ENCODE assay signal across 20 cellular contexts in genomic region chr10:97075961-97076525, GRCh38.
A peak's percentile ranks its signal among the peaks of the same experiment; 100 is the strongest.
DNase-seq lines count a peak whose midpoint lies in the region; ATAC-seq and TF ChIP-seq lines count a peak whose summit lies in the region.
"Had no signal": no experiment of that assay in that cellular context is flagged by ENCODE, and none has a peak within 500 bp of the region (broad histone marks: within the 10 kb centered on the region; RNA-seq: fewer than 3 reads in every experiment).

No MANE protein-coding gene starts in this region.

- H3K27me3 ChIP-seq in BE2C (no peaks in the 10 kb centered on the region), H7 (ENCODE audit: control insufficient read depth, insufficient read depth, low read length) (no peaks in the 10 kb centered on the region), PC-9 (ENCODE audit: insufficient read depth, low read depth) (peaks cover 14% of the 10 kb centered on the region; the same call in 1 of the 2 replicates), foreskin keratinocyte (peaks cover 42% of the 10 kb centered on the region)
- H3K27me3 ChIP-seq: MG63, SJCRH30 had no signal

- intact Hi-C loops in PC-9 (cut with micrococcal nuclease; ENCODE audit: unreplicated experiment), result no loop called here

- CTCF ChIA-PET in PC-9 (lab: Charles Lee), result no interaction called here

- no peak overlapping the region for H3K4me3 ChIP-seq in BE2C (ENCODE audit: low read depth, low read length)
- H3K4me3 ChIP-seq in H7 (ENCODE audit: insufficient read depth, low read depth, low read length), result no peak overlapping the region
- H3K4me3 ChIP-seq in PC-9, result no peak overlapping the region
- H3K4me3 ChIP-seq: MG63, SJCRH30 had no signal

- POLR2A ChIA-PET in PC-9 (lab: Charles Lee; ENCODE audit: unreplicated experiment), result no interaction called here

- H3K9me3 ChIP-seq in BE2C (no peaks in the 10 kb centered on the region), PC-9 (ENCODE audit: insufficient read depth, low read depth) (no peaks in the 10 kb centered on the region)
- H3K9me3 ChIP-seq: MG63, SJCRH30 had no signal

- no peaks in the 10 kb centered on the region for H3F3A ChIP-seq in PC-9 (ENCODE audit: insufficient read depth, low read depth)

- H4K20me1 ChIP-seq in PC-9 (ENCODE audit: insufficient read depth), result no peaks in the 10 kb centered on the region

- TF ChIP-seq CTCF in BE2C (IDR thresholded peaks at IDR 0.05; ENCODE audit: low read depth, low read length), result no peak
- no peak for TF ChIP-seq CTCF in PC-9 (conservative IDR thresholded peaks at IDR 0.05)
- TF ChIP-seq CTCF in foreskin keratinocyte (conservative IDR thresholded peaks at IDR 0.05), result no peak

- H3K4me1 ChIP-seq in BE2C, result no peaks in the 10 kb centered on the region; the same call in 1 of the 2 replicates
- no peaks in the 10 kb centered on the region for H3K4me1 ChIP-seq in PC-9 (replicated peaks; ENCODE audit: insufficient read depth)
- no peaks in the 10 kb centered on the region for H3K4me1 ChIP-seq in foreskin keratinocyte
- H3K4me1 ChIP-seq: SJCRH30 had no signal

- H3K4me2 ChIP-seq in PC-9, result no peak overlapping the region

- no peaks in the 10 kb centered on the region for H3K36me3 ChIP-seq in BE2C
- H3K36me3 ChIP-seq in H7 (replicated peaks; ENCODE audit: control insufficient read depth, insufficient read depth, low read length), result no peaks in the 10 kb centered on the region
- no peaks in the 10 kb centered on the region for H3K36me3 ChIP-seq in PC-9 (ENCODE audit: low read depth)
- H3K36me3 ChIP-seq: MG63, SJCRH30 had no signal

- no peaks in the 10 kb centered on the region for H3K79me2 ChIP-seq in PC-9 (ENCODE audit: low read depth)

- H2AFZ ChIP-seq in PC-9, result no peak overlapping the region

- H3K27ac ChIP-seq in PC-9 (no peak overlapping the region), foreskin keratinocyte (no peak overlapping the region)
- H3K27ac ChIP-seq: C4-2B, SJCRH30 had no signal

- H3K9me2 ChIP-seq in PC-9 (ENCODE audit: insufficient read depth), result no peaks in the 10 kb centered on the region

- ATAC-seq in foreskin keratinocyte, result peak; percentile 47
- no peak for ATAC-seq in HG03439 (IDR thresholded peaks at IDR 0.05; ENCODE audit: unreplicated experiment)
- ATAC-seq in HG02678 (IDR thresholded peaks at IDR 0.05; ENCODE audit: unreplicated experiment), result no peak

- peak; percentile 55 for DNase-seq in BE2C
- DNase-seq in H7, result peak; percentile 43
- peak; percentile 11 to 52 for DNase-seq in PC-9
- peak in 1 of 2 donors; percentile 14 for DNase-seq in foreskin keratinocyte
- no peak for DNase-seq in kidney tubule cell (ENCODE audit: low spot score)
- DNase-seq: ACHN, GF-D8, HCEC 1CT, Karpas-422, MG63, NCI-H1048, NCI-H1694, NCI-H2107, NCI-H446 treated with DMSO at 0.1 percent for 48 hours, NCI-H774, T-helper 2 cell had no signal

- BruUV-seq in PC-9 (replicated peaks; lab: Mats Ljungman, UMichigan), result no TSS peak
